ENCODE assay signal across 21 cellular contexts in genomic region chr3:122957707-122958210, GRCh38.
DNase-seq lines count a peak whose midpoint lies in the region; ATAC-seq and TF ChIP-seq lines count a peak whose summit lies in the region.
"Had no signal": no experiment of that assay in that cellular context is flagged by ENCODE, and none has a peak within 500 bp of the region (broad histone marks: within the 10 kb centered on the region; RNA-seq: fewer than 3 reads in every experiment).

No MANE protein-coding gene starts in this region.

- H3K27ac ChIP-seq in coronary artery: peak overlapping the region; percentile 80 to 86
- H3K27ac ChIP-seq: neutrophil, skin epidermis had no signal

- ATAC-seq in sciatic nerve (peak; percentile 75), HG02678 (IDR thresholded peaks at IDR 0.05; ENCODE audit: unreplicated experiment) (no peak), left colon (no peak), GM21526 (IDR thresholded peaks at IDR 0.05; ENCODE audit: low FRiP score, unreplicated experiment) (no peak)
- ATAC-seq: activated CD8-positive, alpha-beta memory T cell treated with anti-CD3 and anti-CD28 coated beads, Interleukin-2, amount 10 ng/mL, durations not matched to agents 7 days and 5 days had no signal

- H3K27ac Mint-ChIP-seq in CD14-positive monocyte: no peak overlapping the region
- H3K27ac Mint-ChIP-seq: activated CD8-positive, alpha-beta memory T cell treated with anti-CD3 and anti-CD28 coated beads, Interleukin-2, amount 10 ng/mL, durations not matched to agents 7 days and 5 days; mesothelial cell of epicardium; T-helper 2 cell treated with Interferon-gamma antibody and Interleukin-4, amounts not matched to agents 5 μg/mL and 100 μg/mL, for 36 hours had no signal

- no peak overlapping the region for H3K4me3 ChIP-seq in coronary artery
- H3K4me3 ChIP-seq: skin epidermis had no signal

- intact Hi-C loops in sciatic nerve (cut with DNase I): no loop called here
- intact Hi-C loops in left colon (cut with DNase I, micrococcal nuclease): no loop called here
- intact Hi-C loops in CD14-positive monocyte (cut with micrococcal nuclease): no loop called here

- H3K36me3 Mint-ChIP-seq in CD14-positive monocyte: no peaks in the 10 kb centered on the region
- H3K36me3 Mint-ChIP-seq: activated CD8-positive, alpha-beta memory T cell treated with anti-CD3 and anti-CD28 coated beads, Interleukin-2, amount 10 ng/mL, durations not matched to agents 7 days and 5 days; mesothelial cell of epicardium had no signal

- DNase-seq in NCI-H446 (lab: John Stamatoyannopoulos, UW): peak; percentile 58 to 87
- DNase-seq in coronary artery (ENCODE audit: low spot score): no peak
- DNase-seq in kidney glomerular epithelial cell (lab: John Stamatoyannopoulos, UW): peak; percentile 41
- DNase-seq in sciatic nerve (ENCODE audit: low spot score): no peak
- no peak for DNase-seq in left colon
- no peak for DNase-seq in CD14-positive monocyte (ENCODE audit: low spot score)
- DNase-seq: activated CD4-positive, CD25-positive, alpha-beta regulatory T cell treated with anti-CD3 and anti-CD28 coated beads, Interleukin-2, amount 50 U/mL, for 72 hours; activated CD8-positive, alpha-beta memory T cell treated with anti-CD3 and anti-CD28 coated beads, Interleukin-2, amount 10 ng/mL, durations not matched to agents 7 days and 5 days; activated effector memory CD4-positive, alpha-beta T cell treated with Interleukin-2 at 50 U/mL for 16 hours; COR-L47; MM.1S; NCI-H187; NCI-H345; SHP77 treated with DMSO at 0.1 percent for 48 hours; stimulated activated CD4-positive, alpha-beta T cell treated with anti-CD3 and anti-CD28 coated beads, Interleukin-4, amount 100 ng/mL, for 1 hour had no signal

- TF ChIP-seq CTCF in coronary artery (IDR thresholded peaks at IDR 0.05) (no peak), CD14-positive monocyte (IDR thresholded peaks at IDR 0.05) (no peak)

- peaks cover 0 to 2% (median 0%) of the 10 kb centered on the region in 7 donors for H3K9me3 Mint-ChIP-seq in CD14-positive monocyte
- H3K9me3 Mint-ChIP-seq: mesothelial cell of epicardium; T-helper 2 cell treated with Interferon-gamma antibody and Interleukin-4, amounts not matched to agents 5 μg/mL and 100 μg/mL, for 36 hours had no signal

- peaks cover 1% of the 10 kb centered on the region for H3K4me1 Mint-ChIP-seq in CD14-positive monocyte
- H3K4me1 Mint-ChIP-seq: activated CD8-positive, alpha-beta memory T cell treated with anti-CD3 and anti-CD28 coated beads, Interleukin-2, amount 10 ng/mL, durations not matched to agents 7 days and 5 days had no signal

- H3K4me3 Mint-ChIP-seq in CD14-positive monocyte: no peak overlapping the region
- H3K4me3 Mint-ChIP-seq: activated CD8-positive, alpha-beta memory T cell treated with anti-CD3 and anti-CD28 coated beads, Interleukin-2, amount 10 ng/mL, durations not matched to agents 7 days and 5 days; mesothelial cell of epicardium; T-helper 2 cell treated with Interferon-gamma antibody and Interleukin-4, amounts not matched to agents 5 μg/mL and 100 μg/mL, for 36 hours had no signal

- peaks cover 0 to 3% (median 2%) of the 10 kb centered on the region in 3 donors for H3K27me3 Mint-ChIP-seq in CD14-positive monocyte (ENCODE audit: low read depth in 3 of 3)

Comparison
In these comparisons a context has a peak if more than half of its experiments do, and no peak if none do; other contexts are left out.
1. DNase-seq: peak in NCI-H446 (2 of 2) and kidney glomerular epithelial cell (single experiment); none in coronary artery (single experiment), sciatic nerve (single experiment), left colon (0 of 2) and CD14-positive monocyte (single experiment).